In the genomic region with DNA sequence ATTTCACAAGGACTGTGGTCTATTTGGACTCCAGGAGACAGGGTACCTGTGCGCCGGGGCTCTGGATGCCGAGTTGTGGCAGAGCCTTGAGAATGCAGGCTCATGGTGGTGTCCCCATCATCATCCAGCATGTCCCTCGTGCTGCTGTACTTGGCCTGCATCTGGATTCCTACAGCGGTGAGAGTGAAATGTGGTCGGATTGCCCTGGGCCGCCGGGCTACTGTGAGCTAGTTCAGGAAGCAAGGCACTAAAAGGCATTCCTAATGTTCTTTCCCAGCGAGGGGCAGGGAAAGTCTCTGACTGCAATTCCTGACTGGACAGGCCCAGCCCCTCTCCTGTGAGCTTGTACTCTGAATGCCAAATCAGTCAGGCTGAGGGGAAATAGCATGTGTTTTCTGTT, we compare ENCODE assay signal across 13 cellular contexts. TPM values are rescaled to one million over a fixed set of nuclear protein-coding genes. Genes with fewer than 3 reads are reported as not detected.
DNase-seq lines count a peak whose midpoint lies in the region; ATAC-seq and TF ChIP-seq lines count a peak whose summit lies in the region.
"Had no signal": no experiment of that assay in that cellular context is flagged by ENCODE, and none has a peak within 500 bp of the region (broad histone marks: within the 10 kb centered on the region; RNA-seq: fewer than 3 reads in every experiment).

A gene with protein sequence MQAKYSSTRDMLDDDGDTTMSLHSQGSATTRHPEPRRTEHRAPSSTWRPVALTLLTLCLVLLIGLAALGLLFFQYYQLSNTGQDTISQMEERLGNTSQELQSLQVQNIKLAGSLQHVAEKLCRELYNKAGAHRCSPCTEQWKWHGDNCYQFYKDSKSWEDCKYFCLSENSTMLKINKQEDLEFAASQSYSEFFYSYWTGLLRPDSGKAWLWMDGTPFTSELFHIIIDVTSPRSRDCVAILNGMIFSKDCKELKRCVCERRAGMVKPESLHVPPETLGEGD (minus strand): TSS at position 224 of the 400 bp plus-strand sequence. CDS start 63 bp downstream, at position 161.

- H3K36me3 Mint-ChIP-seq in nephron (ENCODE audit: low read depth), result no peaks in the 10 kb centered on the region

- H3K27ac ChIP-seq in adipose tissue (ENCODE audit: low read depth, low read length), result peak within 1 kb of the TSS; percentile 28
- H3K27ac ChIP-seq in urinary bladder (ENCODE audit: low read depth), result peak within 1 kb of the TSS; percentile 41

- H3K4me3 ChIP-seq in urinary bladder (ENCODE audit: low read depth, low read length), result no peak within 1 kb of the TSS

- peaks cover 32% of the 10 kb centered on the region for H3K4me1 Mint-ChIP-seq in nephron

- no peaks in the 10 kb centered on the region for H3K36me3 ChIP-seq in urinary bladder (ENCODE audit: insufficient read depth)

- ATAC-seq in GM18517 (IDR thresholded peaks at IDR 0.05; ENCODE audit: unreplicated experiment) (no peak), GM18502 (IDR thresholded peaks at IDR 0.05; ENCODE audit: poor library complexity, unreplicated experiment) (no peak), GM19351 (IDR thresholded peaks at IDR 0.05; ENCODE audit: unreplicated experiment) (no peak)

- H3K27me3 Mint-ChIP-seq in nephron (ENCODE audit: low read depth), result no peaks in the 10 kb centered on the region

- 41 to 67% (median 56%) methylated on average over 9 of the region's 9 CpGs for WGBS in adipose tissue, 3 donors
- 52% methylated on average over 9 of the region's 9 CpGs for WGBS in urinary bladder

- DNase-seq in glomerular endothelial cell (ENCODE audit: extremely low read depth, low read depth, low spot score) (peak; percentile 44), activated gamma-delta T cell treated with Interleukin-2 at 50 U/mL for 16 hours (no peak)
- DNase-seq: anterior cingulate cortex, DMS 273 treated with DMSO at 0.1 percent for 48 hours, NCI-H187 had no signal

- H3K4me1 ChIP-seq in urinary bladder (ENCODE audit: insufficient read depth), result no peaks in the 10 kb centered on the region

- TF ChIP-seq CTCF in nephron (IDR thresholded peaks at IDR 0.05; ENCODE audit: unreplicated experiment in 3 of 3), result no peak

- H3K4me3 Mint-ChIP-seq in nephron, result peak within 1 kb of the TSS in 2 of 3 experiments; percentile 42 to 65

- H3K9me3 Mint-ChIP-seq in nephron, result peaks cover 4% of the 10 kb centered on the region

- peak within 1 kb of the TSS; percentile 67 to 95 (median 90) for H3K27ac Mint-ChIP-seq in nephron

RNA-seq across cellular contexts. Expression of the gene that starts here (rescaled TPM):
- polyA plus RNA-seq in adipose tissue (1 to 10 TPM; 1.7 to 5.6 (median 5.5) TPM), urinary bladder (6.0 TPM)
- total RNA-seq in glomerular endothelial cell (12.8 and 20.0 TPM in 2 replicates), urinary bladder (3.2 TPM)
- total RNA-seq: fibroblast of lung, HT1080 had no signal
